In the genomic region with DNA sequence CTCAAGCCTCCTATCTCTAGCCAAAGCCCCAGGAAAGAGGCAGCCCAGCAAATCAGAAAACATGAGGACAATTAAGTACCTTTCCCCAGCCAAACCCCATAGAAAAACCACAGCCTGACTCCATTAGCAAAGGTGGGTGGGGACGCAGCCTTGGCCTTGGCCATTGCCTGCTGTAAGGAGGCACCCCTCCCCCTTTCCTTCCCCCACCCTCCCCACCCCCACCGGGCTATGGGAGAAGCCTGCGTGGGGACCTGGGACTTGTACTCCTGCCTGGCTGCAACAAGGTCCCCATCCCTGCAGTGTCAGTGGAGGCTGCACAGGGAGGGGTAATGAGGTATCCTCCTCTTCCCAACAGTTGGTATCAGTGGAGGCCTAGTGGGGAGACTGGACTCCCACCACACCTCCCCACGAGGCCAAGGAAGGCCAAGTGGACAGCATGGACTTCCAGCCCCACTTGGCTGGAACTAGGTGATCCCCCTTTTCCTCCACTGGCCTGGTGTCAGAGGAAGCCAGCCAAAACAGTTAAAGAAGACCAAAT, we compare ENCODE assay signal across 1 cellular context.
TF ChIP-seq lines count a peak whose summit lies in the region.

No MANE protein-coding gene starts in this region.

TF ChIP-seq in SK-N-SH treated with all-trans-retinoic acid at 6 μM for 48 hours, 23 proteins besides CTCF, POLR2A, EP300 and RAD21 (continued from another document):
- TF ChIP-seq, protein P1, sequence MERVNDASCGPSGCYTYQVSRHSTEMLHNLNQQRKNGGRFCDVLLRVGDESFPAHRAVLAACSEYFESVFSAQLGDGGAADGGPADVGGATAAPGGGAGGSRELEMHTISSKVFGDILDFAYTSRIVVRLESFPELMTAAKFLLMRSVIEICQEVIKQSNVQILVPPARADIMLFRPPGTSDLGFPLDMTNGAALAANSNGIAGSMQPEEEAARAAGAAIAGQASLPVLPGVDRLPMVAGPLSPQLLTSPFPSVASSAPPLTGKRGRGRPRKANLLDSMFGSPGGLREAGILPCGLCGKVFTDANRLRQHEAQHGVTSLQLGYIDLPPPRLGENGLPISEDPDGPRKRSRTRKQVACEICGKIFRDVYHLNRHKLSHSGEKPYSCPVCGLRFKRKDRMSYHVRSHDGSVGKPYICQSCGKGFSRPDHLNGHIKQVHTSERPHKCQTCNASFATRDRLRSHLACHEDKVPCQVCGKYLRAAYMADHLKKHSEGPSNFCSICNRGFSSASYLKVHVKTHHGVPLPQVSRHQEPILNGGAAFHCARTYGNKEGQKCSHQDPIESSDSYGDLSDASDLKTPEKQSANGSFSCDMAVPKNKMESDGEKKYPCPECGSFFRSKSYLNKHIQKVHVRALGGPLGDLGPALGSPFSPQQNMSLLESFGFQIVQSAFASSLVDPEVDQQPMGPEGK (CRISPR knock-in tag; IDR thresholded peaks at IDR 0.05; ENCODE audit: borderline replicate concordance): no peak
- TF ChIP-seq RARB (CRISPR knock-in tag; IDR thresholded peaks at IDR 0.05) (no peak), ISL1 (CRISPR knock-in tag; IDR thresholded peaks at IDR 0.05) (no peak), SNAI2 (CRISPR knock-in tag; IDR thresholded peaks at IDR 0.05) (no peak), ARNTL (CRISPR knock-in tag; IDR thresholded peaks at IDR 0.05; ENCODE audit: borderline replicate concordance, low read depth) (no peak), ZNF70 (CRISPR knock-in tag; IDR thresholded peaks at IDR 0.05) (no peak), TOX (CRISPR knock-in tag; IDR thresholded peaks at IDR 0.05; ENCODE audit: borderline replicate concordance) (no peak)
TF ChIP-seq in SK-N-SH treated with all-trans-retinoic acid at 6 μM for 48 hours: peak in this region for 0.
